In genomic region chr16:78780808-78781207, GRCh38 we compare ENCODE assay signal across 23 cellular contexts.
"Had no signal": no experiment of that assay in that cellular context is flagged by ENCODE, and none has a peak within 500 bp of the region (broad histone marks: within the 10 kb centered on the region; RNA-seq: fewer than 3 reads in every experiment).

No MANE protein-coding gene starts in this region.

- H3K27me3 Mint-ChIP-seq: activated naive CD8-positive, alpha-beta T cell; naive thymus-derived CD8-positive, alpha-beta T cell; stimulated activated memory B cell treated with anti-CD40 and anti-IgM and Interleukin-4, amounts not matched to agents 10 μg/mL and 1 μg/mL and 100 μg/mL, for 72 hours; stimulated activated naive CD8-positive, alpha-beta T cell treated with anti-CD3 and anti-CD28 coated beads, Interleukin-15, amount 100 ng/mL, for 72 hours; type B pancreatic cell had no signal

- DNase-seq: activated CD4-positive, CD25-positive, alpha-beta regulatory T cell treated with anti-CD3 and anti-CD28 coated beads, Interleukin-2, amount 50 U/mL, for 72 hours; activated gamma-delta T cell; activated T-cell treated with anti-CD3 and anti-CD28 coated beads, Interleukin-2, amount 50 U/mL, for 4 hours; anterior cingulate cortex; dermis blood vessel endothelial cell; effector CD4-positive, alpha-beta T cell; foreskin keratinocyte; heart right ventricle; midbrain; naive thymus-derived CD8-positive, alpha-beta T cell; occipital lobe; psoas muscle; sigmoid colon; small intestine; stimulated activated CD4-positive, alpha-beta T cell treated with anti-CD3 and anti-CD28 coated beads, Interleukin-4, amount 100 ng/mL, for 24 hours; stimulated activated naive CD8-positive, alpha-beta T cell treated with anti-CD3 and anti-CD28 coated beads, Interleukin-15, amount 100 ng/mL, for 72 hours; substantia nigra; T-helper 2 cell; uterus had no signal

- H3K4me3 Mint-ChIP-seq: activated naive CD8-positive, alpha-beta T cell; activated T-cell treated with anti-CD3 and anti-CD28 coated beads, Interleukin-2, amount 50 U/mL, for 4 hours; naive thymus-derived CD8-positive, alpha-beta T cell; neural progenitor cell; stimulated activated memory B cell treated with anti-CD40 and anti-IgM and Interleukin-4, amounts not matched to agents 10 μg/mL and 1 μg/mL and 100 μg/mL, for 72 hours; stimulated activated naive CD8-positive, alpha-beta T cell treated with anti-CD3 and anti-CD28 coated beads, Interleukin-15, amount 100 ng/mL, for 72 hours; type B pancreatic cell had no signal

- H3K36me3 Mint-ChIP-seq: neural progenitor cell, type B pancreatic cell had no signal

- H3K4me1 Mint-ChIP-seq: neural progenitor cell had no signal

- ATAC-seq: activated T-cell treated with anti-CD3 and anti-CD28 coated beads, Interleukin-2, amount 50 U/mL, for 4 hours; foreskin keratinocyte; heart right ventricle; naive thymus-derived CD8-positive, alpha-beta T cell; psoas muscle; stimulated activated memory B cell treated with anti-CD40 and anti-IgM and Interleukin-4, amounts not matched to agents 10 μg/mL and 1 μg/mL and 100 μg/mL, for 72 hours; stimulated activated naive CD8-positive, alpha-beta T cell treated with anti-CD3 and anti-CD28 coated beads, Interleukin-15, amount 100 ng/mL, for 72 hours had no signal

- H3K9me3 Mint-ChIP-seq: activated T-cell treated with anti-CD3 and anti-CD28 coated beads, Interleukin-2, amount 50 U/mL, for 4 hours; neural progenitor cell; stimulated activated memory B cell treated with anti-CD40 and anti-IgM and Interleukin-4, amounts not matched to agents 10 μg/mL and 1 μg/mL and 100 μg/mL, for 72 hours; stimulated activated naive CD8-positive, alpha-beta T cell treated with anti-CD3 and anti-CD28 coated beads, Interleukin-15, amount 100 ng/mL, for 72 hours; type B pancreatic cell had no signal

- H3K27ac Mint-ChIP-seq: activated naive CD8-positive, alpha-beta T cell; naive thymus-derived CD8-positive, alpha-beta T cell; neural progenitor cell; stimulated activated memory B cell treated with anti-CD40 and anti-IgM and Interleukin-4, amounts not matched to agents 10 μg/mL and 1 μg/mL and 100 μg/mL, for 72 hours; stimulated activated naive CD8-positive, alpha-beta T cell treated with anti-CD3 and anti-CD28 coated beads, Interleukin-15, amount 100 ng/mL, for 72 hours; type B pancreatic cell had no signal
